1 cellular context compared by ENCODE assay signal in the genomic region with DNA sequence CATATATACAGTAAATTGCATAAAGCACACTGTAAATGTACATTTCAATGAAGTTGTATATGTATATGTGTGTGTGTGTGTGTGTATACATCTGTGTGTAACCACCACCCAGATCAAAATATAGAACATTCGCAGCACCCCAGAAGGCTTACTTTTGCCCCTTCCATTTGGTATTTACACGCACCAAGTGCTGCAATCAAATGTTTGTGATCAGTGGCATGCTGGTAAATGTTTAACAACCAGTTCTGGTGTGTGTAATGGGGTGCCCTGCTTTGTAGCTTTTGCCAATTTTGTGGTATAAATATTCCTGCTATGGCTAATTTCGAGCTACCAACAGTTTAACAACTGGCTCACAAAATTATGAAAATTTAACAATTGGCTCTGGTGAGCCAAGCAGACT.
TF ChIP-seq lines count a peak whose summit lies in the region.

No MANE protein-coding gene starts in this region.

TF ChIP-seq in IMR-90, 13 proteins besides CTCF, POLR2A, EP300 and RAD21:
- TF ChIP-seq MAFK (IDR thresholded peaks at IDR 0.05; ENCODE audit: low read depth, low read length), result no peak
- no peak for TF ChIP-seq CHD1 (IDR thresholded peaks at IDR 0.05; ENCODE audit: low read depth, low read length)
- TF ChIP-seq BHLHE40 (IDR thresholded peaks at IDR 0.05; ENCODE audit: low read depth, low read length), result no peak
- no peak for TF ChIP-seq FOS (IDR thresholded peaks at IDR 0.05; ENCODE audit: low read depth, low read length)
- no peak for TF ChIP-seq SMC3 (IDR thresholded peaks at IDR 0.05; ENCODE audit: low read depth, low read length)
- no peak for TF ChIP-seq RFX5 (IDR thresholded peaks at IDR 0.05; ENCODE audit: low read depth, low read length)
- TF ChIP-seq, protein P1, sequence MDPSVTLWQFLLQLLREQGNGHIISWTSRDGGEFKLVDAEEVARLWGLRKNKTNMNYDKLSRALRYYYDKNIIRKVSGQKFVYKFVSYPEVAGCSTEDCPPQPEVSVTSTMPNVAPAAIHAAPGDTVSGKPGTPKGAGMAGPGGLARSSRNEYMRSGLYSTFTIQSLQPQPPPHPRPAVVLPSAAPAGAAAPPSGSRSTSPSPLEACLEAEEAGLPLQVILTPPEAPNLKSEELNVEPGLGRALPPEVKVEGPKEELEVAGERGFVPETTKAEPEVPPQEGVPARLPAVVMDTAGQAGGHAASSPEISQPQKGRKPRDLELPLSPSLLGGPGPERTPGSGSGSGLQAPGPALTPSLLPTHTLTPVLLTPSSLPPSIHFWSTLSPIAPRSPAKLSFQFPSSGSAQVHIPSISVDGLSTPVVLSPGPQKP (IDR thresholded peaks at IDR 0.05; ENCODE audit: borderline replicate concordance, low read depth, low read length), result no peak
- TF ChIP-seq, protein P2, sequence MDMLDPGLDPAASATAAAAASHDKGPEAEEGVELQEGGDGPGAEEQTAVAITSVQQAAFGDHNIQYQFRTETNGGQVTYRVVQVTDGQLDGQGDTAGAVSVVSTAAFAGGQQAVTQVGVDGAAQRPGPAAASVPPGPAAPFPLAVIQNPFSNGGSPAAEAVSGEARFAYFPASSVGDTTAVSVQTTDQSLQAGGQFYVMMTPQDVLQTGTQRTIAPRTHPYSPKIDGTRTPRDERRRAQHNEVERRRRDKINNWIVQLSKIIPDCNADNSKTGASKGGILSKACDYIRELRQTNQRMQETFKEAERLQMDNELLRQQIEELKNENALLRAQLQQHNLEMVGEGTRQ (IDR thresholded peaks at IDR 0.05; ENCODE audit: low read depth, low read length), result no peak
- no peak for TF ChIP-seq MXI1 (IDR thresholded peaks at IDR 0.05; ENCODE audit: borderline replicate concordance, low read depth, low read length)
- no peak for TF ChIP-seq CEBPB (IDR thresholded peaks at IDR 0.05; ENCODE audit: low read depth, low read length)
- TF ChIP-seq MAZ (IDR thresholded peaks at IDR 0.05; ENCODE audit: borderline replicate concordance, low read depth, low read length), result no peak
- no peak for TF ChIP-seq RCOR1 (IDR thresholded peaks at IDR 0.05; ENCODE audit: insufficient replicate concordance, low read length)
- TF ChIP-seq NFE2L2 (IDR thresholded peaks at IDR 0.05; ENCODE audit: low read depth, low read length), result no peak
